2 cellular contexts compared by ENCODE assay signal in genomic region chr2:61036643-61037042, GRCh38.
TF ChIP-seq lines count a peak whose summit lies in the region.

No MANE protein-coding gene starts in this region.

TF ChIP-seq in HEK293, 187 proteins besides CTCF, POLR2A, EP300 and RAD21:
- TF ChIP-seq ZNF529 (tag by site-specific recombination; IDR thresholded peaks at IDR 0.05; ENCODE audit: insufficient replicate concordance): peak; percentile 72

TF ChIP-seq in K562, 482 proteins besides CTCF, POLR2A, EP300 and RAD21:
- peak; percentile 70 for TF ChIP-seq ZNF507 (tag; conservative IDR thresholded peaks at IDR 0.05)
